In genomic region chr19:42201489-42202289, GRCh38 we compare ENCODE assay signal across 1 cellular context.
TF ChIP-seq lines count a peak whose summit lies in the region.

No MANE protein-coding gene starts in this region.

TF ChIP-seq in HEK293T, 16 proteins besides CTCF, POLR2A, EP300 and RAD21:
- TF ChIP-seq FOXK2 (IDR thresholded peaks at IDR 0.05) (no peak), LEF1 (IDR thresholded peaks at IDR 0.05; ENCODE audit: borderline replicate concordance) (no peak), TARDBP (IDR thresholded peaks at IDR 0.05) (no peak), ZNF384 (IDR thresholded peaks at IDR 0.05) (no peak), ELF4 (IDR thresholded peaks at IDR 0.05) (no peak), L3MBTL2 (conservative IDR thresholded peaks at IDR 0.05) (no peak), HDGF (IDR thresholded peaks at IDR 0.05; ENCODE audit: borderline replicate concordance) (no peak), PKNOX1 (IDR thresholded peaks at IDR 0.05) (no peak), NFRKB (IDR thresholded peaks at IDR 0.05) (no peak), ARNT (IDR thresholded peaks at IDR 0.05) (no peak)
TF ChIP-seq in HEK293T: peak in this region for 0.
